ENCODE assay signal across 1 cellular context in genomic region chr2:120686511-120687168, GRCh38.
TF ChIP-seq lines count a peak whose summit lies in the region.

No MANE protein-coding gene starts in this region.

TF ChIP-seq in HEK293, 187 proteins besides CTCF, POLR2A, EP300 and RAD21 (continued from another document):
- TF ChIP-seq PATZ1 (tag by site-specific recombination; IDR thresholded peaks at IDR 0.05) (no peak), ZNF660 (tag by site-specific recombination; IDR thresholded peaks at IDR 0.05) (no peak), ZNF837 (tag by site-specific recombination; IDR thresholded peaks at IDR 0.05) (no peak), ZNF311 (tag by site-specific recombination; IDR thresholded peaks at IDR 0.05; ENCODE audit: borderline replicate concordance) (no peak), ZNF211 (tag by site-specific recombination; IDR thresholded peaks at IDR 0.05; ENCODE audit: low read depth) (no peak), ZSCAN30 (tag by site-specific recombination; IDR thresholded peaks at IDR 0.05) (no peak), ZNF558 (tag by site-specific recombination; IDR thresholded peaks at IDR 0.05) (no peak), ZNF791 (tag by site-specific recombination; IDR thresholded peaks at IDR 0.05) (no peak), KLF1 (tag by site-specific recombination; IDR thresholded peaks at IDR 0.05) (no peak)
